ENCODE assay signal across 19 cellular contexts in the genomic region with DNA sequence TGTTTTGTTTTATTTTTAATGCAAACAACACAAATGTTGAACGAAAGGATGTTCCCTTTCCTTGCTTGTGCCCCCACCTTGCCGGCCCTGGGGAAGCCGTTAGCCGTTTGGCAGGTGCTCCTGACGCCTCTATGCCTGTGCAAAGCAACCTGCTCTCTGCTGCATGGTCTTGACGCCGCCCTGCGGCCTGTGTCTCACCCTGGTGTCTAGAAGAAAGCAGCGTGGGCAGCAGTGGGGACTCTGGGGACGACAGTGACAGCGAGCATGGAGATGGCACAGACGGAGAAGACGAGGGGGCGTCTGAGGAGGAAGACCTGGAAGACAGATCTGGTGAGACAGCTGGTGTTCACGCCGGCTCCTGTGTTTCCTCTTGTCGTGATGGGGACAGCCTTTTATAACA. TPM values are rescaled to one million over a fixed set of nuclear protein-coding genes. Genes with fewer than 3 reads are reported as not detected.
"Had no signal": no experiment of that assay in that cellular context is flagged by ENCODE, and none has a peak within 500 bp of the region (broad histone marks: within the 10 kb centered on the region; RNA-seq: fewer than 3 reads in every experiment).

No MANE protein-coding gene starts in this region.

- H3K4me2 ChIP-seq: neural progenitor cell had no signal

- H3K27me3 ChIP-seq: cardiac muscle cell, neural progenitor cell, upper lobe of left lung had no signal

- H3K4me3 ChIP-seq: cardiac muscle cell, neural progenitor cell, upper lobe of left lung had no signal

- DNase-seq: activated CD4-positive, alpha-beta memory T cell treated with anti-CD3 and anti-CD28 coated beads, Interleukin-2, amount 10 ng/mL, durations not matched to agents 7 days and 5 days; activated CD4-positive, alpha-beta T cell treated with anti-CD3 and anti-CD28 coated beads for 36 hours; activated CD8-positive, alpha-beta memory T cell treated with anti-CD3 and anti-CD28 coated beads, Interleukin-2, amount 50 U/mL, for 48 hours; activated naive CD4-positive, alpha-beta T cell treated with anti-CD3 and anti-CD28 coated beads for 36 hours; cortex of kidney; effector memory CD8-positive, alpha-beta T cell; erythroblast; mesendoderm; stimulated activated naive CD4-positive, alpha-beta T cell; substantia nigra; SW 1271; T1000 had no signal

- H3K9ac ChIP-seq: neural progenitor cell, parathyroid adenoma had no signal

- ATAC-seq: activated CD4-positive, alpha-beta T cell treated with anti-CD3 and anti-CD28 coated beads for 36 hours; effector memory CD8-positive, alpha-beta T cell had no signal

- H2AFZ ChIP-seq: neural progenitor cell, parathyroid adenoma had no signal

- H3K27ac ChIP-seq: cardiac muscle cell, neural progenitor cell, parathyroid adenoma, upper lobe of left lung, VCaP had no signal

- H3K9me3 ChIP-seq: upper lobe of left lung had no signal

- H3K36me3 ChIP-seq: neural progenitor cell had no signal

RNA-seq across cellular contexts. Expression of gene CDHR5, which starts 43.0 kb away (rescaled TPM):
- total RNA-seq: activated CD4-positive, alpha-beta memory T cell treated with anti-CD3 and anti-CD28 coated beads, Interleukin-2, amount 10 ng/mL, durations not matched to agents 7 days and 5 days; activated CD4-positive, alpha-beta T cell treated with anti-CD3 and anti-CD28 coated beads for 36 hours; activated naive CD4-positive, alpha-beta T cell treated with anti-CD3 and anti-CD28 coated beads for 36 hours; right cardiac atrium had no signal
- polyA plus RNA-seq: immature natural killer cell had no signal
